In the genomic region with DNA sequence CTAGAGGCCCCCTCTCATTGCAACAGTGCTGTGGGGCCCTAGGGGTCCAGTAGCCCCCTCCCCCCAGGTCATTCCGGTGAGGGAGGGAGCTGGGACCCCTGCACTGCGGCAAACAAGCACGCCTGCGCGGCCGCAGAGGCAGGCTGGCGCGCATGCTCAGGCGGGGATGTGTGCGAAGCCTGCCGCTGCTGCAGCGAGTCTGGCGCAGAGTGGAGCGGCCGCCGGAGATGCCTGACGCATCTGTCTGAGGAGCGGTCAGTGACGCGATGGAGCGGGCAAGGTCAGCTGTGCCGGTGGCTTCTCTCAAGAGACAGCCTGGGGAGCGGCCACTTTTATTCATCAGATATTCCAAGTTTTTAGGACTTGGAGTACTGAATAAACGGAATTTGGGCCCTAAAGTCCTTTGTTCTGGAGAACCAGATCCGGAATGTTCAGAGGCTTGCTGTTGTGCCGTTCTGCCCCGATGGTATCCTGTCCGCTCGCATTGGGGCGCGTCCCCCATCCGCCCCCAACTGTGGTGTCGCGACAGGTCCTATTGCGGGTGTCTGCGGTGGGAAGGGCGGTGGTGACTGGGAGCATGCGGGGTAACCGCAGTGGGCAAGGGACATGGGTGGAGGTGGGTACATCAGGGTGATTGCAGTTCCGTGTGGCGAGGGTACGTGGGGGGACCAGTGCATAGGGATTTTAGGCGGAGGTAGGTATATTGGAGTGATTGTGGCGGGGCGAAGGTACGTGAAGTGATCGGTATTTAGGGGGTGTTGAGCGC, we compare ENCODE assay signal across 9 cellular contexts. TPM values are rescaled to one million over a fixed set of nuclear protein-coding genes. Genes with fewer than 3 reads are reported as not detected.
A peak's percentile ranks its signal among the peaks of the same experiment; 100 is the strongest.
DNase-seq lines count a peak whose midpoint lies in the region; ATAC-seq, FAIRE-seq and TF ChIP-seq lines count a peak whose summit lies in the region.
"Had no signal": no experiment of that assay in that cellular context is flagged by ENCODE, and none has a peak within 500 bp of the region (broad histone marks: within the 10 kb centered on the region; RNA-seq: fewer than 3 reads in every experiment).

A gene (plus strand): TSS at position 205 of the 766 bp plus-strand sequence. CDS start 19,467 bp downstream, outside the sequence.
A gene with protein sequence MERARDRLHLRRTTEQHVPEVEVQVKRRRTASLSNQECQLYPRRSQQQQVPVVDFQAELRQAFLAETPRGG (plus strand): TSS at position 205 of the 766 bp plus-strand sequence. CDS start 62 bp downstream, at position 267.

- no peak for TF ChIP-seq CTCF in foreskin keratinocyte (conservative IDR thresholded peaks at IDR 0.05)
- TF ChIP-seq CTCF in neural progenitor cell (IDR thresholded peaks at IDR 0.05) = no peak
- no peak for TF ChIP-seq CTCF in stomach (IDR thresholded peaks at IDR 0.05)

- peaks cover 12% of the 10 kb centered on the region for H3K36me3 Mint-ChIP-seq in neural progenitor cell

- 36 to 56% (median 49%) methylated on average over 39 to 48 of the region's 48 CpGs for WGBS in stomach, 5 donors

- H2AFZ ChIP-seq in neural progenitor cell (replicated peaks) = no peak within 1 kb of the TSS

- H3K79me2 ChIP-seq in neural progenitor cell (ENCODE audit: low read depth) = peaks cover 82% of the 10 kb centered on the region

- peak in 2 of 4 donors; percentile 49 to 56 for TF ChIP-seq POLR2A in stomach (IDR thresholded peaks at IDR 0.05)

- ATAC-seq in HG03175 (IDR thresholded peaks at IDR 0.05; ENCODE audit: unreplicated experiment) (peak; percentile 52), foreskin keratinocyte (peak; percentile 82)

- FAIRE-seq in RCC 7860 (lab: Jason Lieb, UNC) = no peak
- FAIRE-seq: A204.1 had no signal

- no peaks in the 10 kb centered on the region for H3K27me3 ChIP-seq in foreskin keratinocyte
- H3K27me3 ChIP-seq in neural progenitor cell = no peaks in the 10 kb centered on the region
- no peaks in the 10 kb centered on the region for H3K27me3 ChIP-seq in stomach

- H3K9me3 ChIP-seq in neural progenitor cell (ENCODE audit: low read depth) = no peaks in the 10 kb centered on the region
- H3K9me3 ChIP-seq in stomach = peaks cover 0 to 31% (median 15%) of the 10 kb centered on the region in 4 donors

- peak within 1 kb of the TSS; percentile 94 for H3K27ac Mint-ChIP-seq in neural progenitor cell

- intact Hi-C loops in stomach (cut with DNase I; ENCODE audit: low total_unique reads) = no loop called here

- no peaks in the 10 kb centered on the region for H3K4me1 ChIP-seq in foreskin keratinocyte
- H3K4me1 ChIP-seq in neural progenitor cell = peaks cover 31% of the 10 kb centered on the region
- peaks cover 0 to 5% (median 2%) of the 10 kb centered on the region in 4 donors for H3K4me1 ChIP-seq in stomach

- DNase-seq in NCI-H1436 (lab: John Stamatoyannopoulos, UW) = peak; percentile 15
- DNase-seq in NCI-H1436 treated with DMSO at 0.1 percent for 48 hours (lab: John Stamatoyannopoulos, UW) = no peak
- DNase-seq in RCC 7860 (ENCODE audit: low spot score) = peak; percentile 19
- peak; percentile 55 for DNase-seq in activated gamma-delta T cell (lab: John Stamatoyannopoulos, UW)
- peak; percentile 13 to 46 for DNase-seq in foreskin keratinocyte
- DNase-seq in neural progenitor cell (ENCODE audit: low spot score) = peak; percentile 91
- peak; percentile 77 for DNase-seq in stomach

- peaks cover 47% of the 10 kb centered on the region for H3F3A ChIP-seq in neural progenitor cell (ENCODE audit: low read depth)

- peaks cover 29% of the 10 kb centered on the region for H3K9me3 Mint-ChIP-seq in neural progenitor cell

- peak within 1 kb of the TSS; percentile 91 for H3K4me3 Mint-ChIP-seq in neural progenitor cell

- peak within 1 kb of the TSS; percentile 82 for H3K4me2 ChIP-seq in neural progenitor cell

- H4K20me1 ChIP-seq in neural progenitor cell (ENCODE audit: low read depth) = peaks cover 13% of the 10 kb centered on the region

- H3K36me3 ChIP-seq in neural progenitor cell (no peaks in the 10 kb centered on the region), stomach (peaks cover 0 to 10% (median 0%) of the 10 kb centered on the region in 4 donors)

- peak within 1 kb of the TSS; percentile 80 for H3K9ac ChIP-seq in neural progenitor cell

- H3K27ac ChIP-seq in foreskin keratinocyte (peak within 1 kb of the TSS; percentile 29), neural progenitor cell (peak within 1 kb of the TSS; percentile 91), stomach (peak within 1 kb of the TSS; percentile 85 to 96 (median 90))

- no peak for TF ChIP-seq EP300 in stomach (IDR thresholded peaks at IDR 0.05)

- H3K4me3 ChIP-seq in neural progenitor cell (peak within 1 kb of the TSS; percentile 77), stomach (peak within 1 kb of the TSS; percentile 65 to 68 (median 66))

- H3K27me3 Mint-ChIP-seq in neural progenitor cell (ENCODE audit: insufficient read depth, low read depth) = peaks cover 6% of the 10 kb centered on the region

- H3K4me1 Mint-ChIP-seq in neural progenitor cell = peaks cover 3% of the 10 kb centered on the region

RNA-seq across cellular contexts. Expression of the first gene that starts in this region (rescaled TPM):
- total RNA-seq in foreskin keratinocyte = 71.5 and 81.0 TPM in 2 replicates
- 80.2 and 87.4 TPM in 2 replicates for polyA plus RNA-seq in foreskin keratinocyte
- 442 and 448 TPM in 2 replicates for total RNA-seq in neural progenitor cell (ENCODE audit: low replicate concordance)
- 100 to 1,000 TPM in 2 of 5 donors, 10 to 100 TPM in 3; 57.4 to 233 (median 90.4) TPM for total RNA-seq in stomach
- 100 to 1,000 TPM in 1 of 3 donors, 10 to 100 TPM in 2; 86.9 to 113 (median 99.4) TPM for polyA plus RNA-seq in stomach

RNA-seq across cellular contexts. Expression of the second gene that starts in this region (rescaled TPM):
- total RNA-seq in foreskin keratinocyte (4.3 and 5.5 TPM in 2 replicates), neural progenitor cell (ENCODE audit: low replicate concordance) (21.1 and 40.1 TPM in 2 replicates), stomach (10 to 100 TPM in 1 of 5 donors, 1 to 10 TPM in 2, not detected in 2; 2.7 to 29.2 (median 6.1) TPM)
- polyA plus RNA-seq in foreskin keratinocyte (8.6 and 10.5 TPM in 2 replicates), stomach (1 to 10 TPM in 2 of 3 donors, not detected in 1; 1.2 to 8.1 TPM)

Comparison
In these comparisons a context has a peak if more than half of its experiments do, and no peak if none do; other contexts are left out.
1. H3K27ac ChIP-seq: peak in every context shown above with its lines; median percentile 91 in neural progenitor cell; 90 in stomach; 29 in foreskin keratinocyte.